Comparison of ENCODE assay signal across 22 cellular contexts in the genomic region with DNA sequence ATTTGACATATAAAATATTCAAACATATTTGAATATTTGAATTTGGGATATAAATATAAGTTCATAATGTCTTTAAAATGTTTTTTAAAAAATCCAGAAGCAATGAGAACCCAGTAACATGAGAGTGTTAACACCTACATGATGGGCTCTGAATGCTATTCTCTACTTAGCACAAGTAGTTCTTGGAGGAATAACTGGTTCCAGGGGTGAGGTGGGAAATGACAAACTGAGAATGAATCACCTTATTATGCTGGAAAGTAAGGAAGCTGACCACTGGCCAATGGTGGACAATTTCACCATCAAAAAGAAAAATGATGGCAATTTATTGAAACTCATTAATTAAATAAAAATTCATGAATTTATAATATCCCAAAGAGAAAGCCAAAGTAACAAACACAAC.
DNase-seq lines count a peak whose midpoint lies in the region; ATAC-seq, FAIRE-seq and TF ChIP-seq lines count a peak whose summit lies in the region.
"Had no signal": no experiment of that assay in that cellular context is flagged by ENCODE, and none has a peak within 500 bp of the region (broad histone marks: within the 10 kb centered on the region; RNA-seq: fewer than 3 reads in every experiment).

No MANE protein-coding gene starts in this region.

- FAIRE-seq in G401.6 (lab: Jason Lieb, UNC) (peak; percentile 25), bronchial epithelial cell (lab: Jason Lieb, UNC) (no peak)
- FAIRE-seq: A549, GM12878, GM19239 had no signal

- H3K27me3 ChIP-seq in bronchial epithelial cell (ENCODE audit: control insufficient read depth, insufficient read depth, low read length) (no peaks in the 10 kb centered on the region), GM23338 (ENCODE audit: insufficient read depth) (no peaks in the 10 kb centered on the region)

- peak; percentile 56 for DNase-seq in bronchial epithelial cell (ENCODE audit: low read depth)
- peak; percentile 21 for DNase-seq in fibroblast of mammary gland (ENCODE audit: low read depth)
- DNase-seq in type B pancreatic cell (ENCODE audit: extremely low spot score, unreplicated experiment), result no peak
- DNase-seq in GM23338 (ENCODE audit: low spot score), result no peak
- DNase-seq in WTC11 (ENCODE audit: low spot score), result no peak
- no peak for DNase-seq in T1000 (lab: John Stamatoyannopoulos, UW)
- DNase-seq: 8988T; ACHN; C1 segment of cervical spinal cord; Calu3; CD4-positive, alpha-beta memory T cell; COR-L47; DMS53; DMS79 treated with DMSO at 0.1 percent for 48 hours; GDM1; GM23248; H9 had no signal

- H3K9me2 ChIP-seq in GM23338 (ENCODE audit: insufficient read depth), result no peaks in the 10 kb centered on the region

- H3K27me3 Mint-ChIP-seq in type B pancreatic cell, result no peaks in the 10 kb centered on the region
- H3K27me3 Mint-ChIP-seq in GM23338 (ENCODE audit: insufficient read depth, low read depth, poor library complexity), result no peaks in the 10 kb centered on the region
- H3K27me3 Mint-ChIP-seq in WTC11 (ENCODE audit: low read depth), result no peaks in the 10 kb centered on the region

- H3K36me3 Mint-ChIP-seq in type B pancreatic cell (no peaks in the 10 kb centered on the region), GM23338 (ENCODE audit: low read depth) (no peaks in the 10 kb centered on the region), WTC11 (no peaks in the 10 kb centered on the region)
- H3K36me3 Mint-ChIP-seq: CD4-positive, alpha-beta memory T cell had no signal

- CTCF ChIA-PET in WTC11 (lab: Charles Lee), result no interaction called here

- H3K36me3 ChIP-seq in bronchial epithelial cell (ENCODE audit: control insufficient read depth, insufficient read depth, low read length) (no peaks in the 10 kb centered on the region), GM23338 (ENCODE audit: insufficient read depth) (no peaks in the 10 kb centered on the region)

- H3K27ac ChIP-seq in GM23338 (ENCODE audit: low read depth), result no peak overlapping the region
- H3K27ac ChIP-seq: A549, GM23248 had no signal

- TF ChIP-seq CTCF in bronchial epithelial cell (IDR thresholded peaks at IDR 0.05; ENCODE audit: insufficient read depth, low read length, severe bottlenecking) (no peak), fibroblast of mammary gland (conservative IDR thresholded peaks at IDR 0.05; ENCODE audit: control insufficient read depth, insufficient read depth, low read depth, low read length) (no peak), type B pancreatic cell (conservative IDR thresholded peaks at IDR 0.05) (no peak), GM23338 (conservative IDR thresholded peaks at IDR 0.05; ENCODE audit: low read depth in 2 of 2) (no peak), WTC11 (IDR thresholded peaks at IDR 0.05) (no peak)

- H3K9me3 Mint-ChIP-seq in type B pancreatic cell, result no peaks in the 10 kb centered on the region
- H3K9me3 Mint-ChIP-seq in GM23338, result no peaks in the 10 kb centered on the region
- H3K9me3 Mint-ChIP-seq in WTC11, result no peaks in the 10 kb centered on the region
- H3K9me3 Mint-ChIP-seq: CD4-positive, alpha-beta memory T cell; H9 had no signal

- ATAC-seq in GM23338 (no peak), WTC11 (no peak)
- ATAC-seq: A549, GM12878, HCT116 had no signal

- no peak overlapping the region for H3K27ac Mint-ChIP-seq in type B pancreatic cell
- no peak overlapping the region for H3K27ac Mint-ChIP-seq in GM23338
- no peak overlapping the region for H3K27ac Mint-ChIP-seq in WTC11
- H3K27ac Mint-ChIP-seq: CD4-positive, alpha-beta memory T cell; H9 had no signal

- no peaks in the 10 kb centered on the region for H3F3A ChIP-seq in GM23338 (replicated peaks; ENCODE audit: low read depth)

- no peaks in the 10 kb centered on the region for H3K4me1 ChIP-seq in GM23338 (ENCODE audit: insufficient read depth)

- no peaks in the 10 kb centered on the region for H4K20me1 ChIP-seq in GM23338 (replicated peaks; ENCODE audit: insufficient read depth)

- H3K4me3 Mint-ChIP-seq in type B pancreatic cell (no peak overlapping the region), GM23338 (no peak overlapping the region), WTC11 (no peak overlapping the region)
- H3K4me3 Mint-ChIP-seq: CD4-positive, alpha-beta memory T cell; H9 had no signal

- no peak overlapping the region for H3K4me2 ChIP-seq in GM23338
- H3K4me2 ChIP-seq: A549 had no signal

- no peak overlapping the region for H2AFZ ChIP-seq in GM23338
- H2AFZ ChIP-seq: GM23248 had no signal

- H3K79me2 ChIP-seq in GM23338 (replicated peaks; ENCODE audit: insufficient read depth), result no peaks in the 10 kb centered on the region

- H3K4me1 Mint-ChIP-seq in type B pancreatic cell (ENCODE audit: unreplicated experiment) (no peaks in the 10 kb centered on the region), GM23338 (no peaks in the 10 kb centered on the region), WTC11 (no peaks in the 10 kb centered on the region)
- H3K4me1 Mint-ChIP-seq: H9 had no signal

- POLR2A ChIA-PET in WTC11 (lab: Charles Lee), result no interaction called here

- no peak overlapping the region for H3K4me3 ChIP-seq in bronchial epithelial cell (ENCODE audit: low read depth, low read length)
- no peak overlapping the region for H3K4me3 ChIP-seq in fibroblast of mammary gland (ENCODE audit: control insufficient read depth, low read depth, low read length)
- no peak overlapping the region for H3K4me3 ChIP-seq in GM23338
- H3K4me3 ChIP-seq: A549, GM12878, GM23248 had no signal

TF ChIP-seq in GM23338, 12 proteins besides CTCF, POLR2A, EP300 and RAD21:
- no peak for TF ChIP-seq POLR2AphosphoS5 (IDR thresholded peaks at IDR 0.05; ENCODE audit: low read depth)

TF ChIP-seq in WTC11, 78 proteins besides CTCF, POLR2A, EP300 and RAD21 (continues in another document):
- TF ChIP-seq, protein P1, sequence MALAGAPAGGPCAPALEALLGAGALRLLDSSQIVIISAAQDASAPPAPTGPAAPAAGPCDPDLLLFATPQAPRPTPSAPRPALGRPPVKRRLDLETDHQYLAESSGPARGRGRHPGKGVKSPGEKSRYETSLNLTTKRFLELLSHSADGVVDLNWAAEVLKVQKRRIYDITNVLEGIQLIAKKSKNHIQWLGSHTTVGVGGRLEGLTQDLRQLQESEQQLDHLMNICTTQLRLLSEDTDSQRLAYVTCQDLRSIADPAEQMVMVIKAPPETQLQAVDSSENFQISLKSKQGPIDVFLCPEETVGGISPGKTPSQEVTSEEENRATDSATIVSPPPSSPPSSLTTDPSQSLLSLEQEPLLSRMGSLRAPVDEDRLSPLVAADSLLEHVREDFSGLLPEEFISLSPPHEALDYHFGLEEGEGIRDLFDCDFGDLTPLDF (CRISPR knock-in tag; IDR thresholded peaks at IDR 0.05), result no peak
- TF ChIP-seq ESRRA (CRISPR knock-in tag; IDR thresholded peaks at IDR 0.05; ENCODE audit: borderline replicate concordance) (no peak), FOXP1 (CRISPR knock-in tag; IDR thresholded peaks at IDR 0.05; ENCODE audit: borderline replicate concordance) (no peak), NFE2L1 (CRISPR knock-in tag; IDR thresholded peaks at IDR 0.05) (no peak), ELF4 (CRISPR knock-in tag; IDR thresholded peaks at IDR 0.05; ENCODE audit: low read depth) (no peak)
- TF ChIP-seq, protein P2, sequence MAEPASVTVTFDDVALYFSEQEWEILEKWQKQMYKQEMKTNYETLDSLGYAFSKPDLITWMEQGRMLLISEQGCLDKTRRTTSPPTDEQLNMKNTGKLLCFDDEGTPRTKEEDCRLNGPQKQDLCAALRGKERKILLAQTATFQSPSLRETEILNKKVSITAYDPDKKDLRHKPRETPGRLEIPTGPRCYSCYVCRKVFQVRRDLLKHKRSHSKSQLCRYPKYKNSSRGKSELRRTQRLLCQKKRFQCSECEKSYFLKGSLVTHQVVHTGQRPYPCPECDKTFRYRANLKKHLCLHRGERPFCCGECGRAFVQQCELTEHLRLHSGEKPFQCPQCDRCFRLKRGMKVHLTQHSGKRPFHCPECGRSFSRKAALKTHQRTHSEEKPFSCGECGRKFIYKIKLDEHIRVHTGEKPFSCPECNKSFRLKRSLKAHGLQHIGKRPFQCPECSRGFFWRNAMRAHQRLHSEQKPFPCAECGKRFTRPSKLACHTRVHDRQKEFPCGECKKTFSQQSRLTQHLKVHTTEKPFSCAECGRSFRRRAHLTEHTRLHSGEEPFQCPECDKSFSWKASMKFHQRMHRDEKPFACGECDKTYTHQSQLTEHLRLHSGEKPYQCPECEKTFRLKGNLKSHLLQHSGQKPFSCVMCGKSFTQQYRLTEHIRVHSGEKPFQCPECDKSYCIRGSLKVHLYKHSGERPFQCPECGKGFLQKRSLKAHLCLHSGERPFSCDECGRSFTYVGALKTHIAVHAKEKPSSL (CRISPR knock-in tag; conservative IDR thresholded peaks at IDR 0.05), result no peak
- TF ChIP-seq, protein P3, sequence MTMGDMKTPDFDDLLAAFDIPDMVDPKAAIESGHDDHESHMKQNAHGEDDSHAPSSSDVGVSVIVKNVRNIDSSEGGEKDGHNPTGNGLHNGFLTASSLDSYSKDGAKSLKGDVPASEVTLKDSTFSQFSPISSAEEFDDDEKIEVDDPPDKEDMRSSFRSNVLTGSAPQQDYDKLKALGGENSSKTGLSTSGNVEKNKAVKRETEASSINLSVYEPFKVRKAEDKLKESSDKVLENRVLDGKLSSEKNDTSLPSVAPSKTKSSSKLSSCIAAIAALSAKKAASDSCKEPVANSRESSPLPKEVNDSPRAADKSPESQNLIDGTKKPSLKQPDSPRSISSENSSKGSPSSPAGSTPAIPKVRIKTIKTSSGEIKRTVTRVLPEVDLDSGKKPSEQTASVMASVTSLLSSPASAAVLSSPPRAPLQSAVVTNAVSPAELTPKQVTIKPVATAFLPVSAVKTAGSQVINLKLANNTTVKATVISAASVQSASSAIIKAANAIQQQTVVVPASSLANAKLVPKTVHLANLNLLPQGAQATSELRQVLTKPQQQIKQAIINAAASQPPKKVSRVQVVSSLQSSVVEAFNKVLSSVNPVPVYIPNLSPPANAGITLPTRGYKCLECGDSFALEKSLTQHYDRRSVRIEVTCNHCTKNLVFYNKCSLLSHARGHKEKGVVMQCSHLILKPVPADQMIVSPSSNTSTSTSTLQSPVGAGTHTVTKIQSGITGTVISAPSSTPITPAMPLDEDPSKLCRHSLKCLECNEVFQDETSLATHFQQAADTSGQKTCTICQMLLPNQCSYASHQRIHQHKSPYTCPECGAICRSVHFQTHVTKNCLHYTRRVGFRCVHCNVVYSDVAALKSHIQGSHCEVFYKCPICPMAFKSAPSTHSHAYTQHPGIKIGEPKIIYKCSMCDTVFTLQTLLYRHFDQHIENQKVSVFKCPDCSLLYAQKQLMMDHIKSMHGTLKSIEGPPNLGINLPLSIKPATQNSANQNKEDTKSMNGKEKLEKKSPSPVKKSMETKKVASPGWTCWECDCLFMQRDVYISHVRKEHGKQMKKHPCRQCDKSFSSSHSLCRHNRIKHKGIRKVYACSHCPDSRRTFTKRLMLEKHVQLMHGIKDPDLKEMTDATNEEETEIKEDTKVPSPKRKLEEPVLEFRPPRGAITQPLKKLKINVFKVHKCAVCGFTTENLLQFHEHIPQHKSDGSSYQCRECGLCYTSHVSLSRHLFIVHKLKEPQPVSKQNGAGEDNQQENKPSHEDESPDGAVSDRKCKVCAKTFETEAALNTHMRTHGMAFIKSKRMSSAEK (CRISPR knock-in tag; IDR thresholded peaks at IDR 0.05; ENCODE audit: borderline replicate concordance), result no peak

Comparison
In these comparisons a context has a peak if more than half of its experiments do, and no peak if none do; other contexts are left out.
1. DNase-seq: peak in bronchial epithelial cell (single experiment) and fibroblast of mammary gland (single experiment); none in type B pancreatic cell (single experiment), GM23338 (single experiment), WTC11 (single experiment) and T1000 (single experiment).